In genomic region chr3:57350271-57350670, GRCh38 we compare ENCODE assay signal across 10 cellular contexts. TPM values are rescaled to one million over a fixed set of nuclear protein-coding genes. Genes with fewer than 3 reads are reported as not detected.
"Had no signal": no experiment of that assay in that cellular context is flagged by ENCODE, and none has a peak within 500 bp of the region (broad histone marks: within the 10 kb centered on the region; RNA-seq: fewer than 3 reads in every experiment).

No MANE protein-coding gene starts in this region.

- H3K36me3 ChIP-seq: HAP-1 had no signal

- DNase-seq: GOT3, H7, H9, HFFc6 had no signal

- H3K27ac Mint-ChIP-seq: GM23338, HFFc6 had no signal

- H3K27ac ChIP-seq: GM23248 had no signal

- H3K4me1 ChIP-seq: HAP-1 had no signal

- H3K4me3 Mint-ChIP-seq: GM23338, H9, HFFc6 had no signal

- H3K4me1 Mint-ChIP-seq: GM23338, H9 had no signal

- H3K9ac ChIP-seq: GM23248 had no signal

- H3K4me3 ChIP-seq: GM23248, GM23338, HAP-1 had no signal

- ATAC-seq: GM23338, HCT116 had no signal

- H3K9me3 ChIP-seq: HAP-1 had no signal

- H3K9me3 Mint-ChIP-seq: GM23338, H9, HFFc6 had no signal

RNA-seq across cellular contexts. Expression of gene ASB14, which starts 57.8 kb away (rescaled TPM):
- total RNA-seq: GM23248, GM23338, H1, H4, H9, HFFc6 had no signal
- polyA plus RNA-seq: H1 had no signal
